9 cellular contexts compared by ENCODE assay signal in genomic region chr10:6473901-6474370, GRCh38.
DNase-seq lines count a peak whose midpoint lies in the region; ATAC-seq and TF ChIP-seq lines count a peak whose summit lies in the region.
"Had no signal": no experiment of that assay in that cellular context is flagged by ENCODE, and none has a peak within 500 bp of the region (broad histone marks: within the 10 kb centered on the region; RNA-seq: fewer than 3 reads in every experiment).

No MANE protein-coding gene starts in this region.

- H3K4me2 ChIP-seq in BLaER1 treated with 17β-estradiol and CSF1 and Interleukin-3, amounts not matched to agents 10 nM and 100 nM = peak overlapping the region; percentile 69 to 93 (median 83)
- peak overlapping the region; percentile 56 for H3K4me2 ChIP-seq in KMS-11
- peak overlapping the region; percentile 59 for H3K4me2 ChIP-seq in osteoblast (ENCODE audit: insufficient read depth, low read length)

- peak; percentile 76 for ATAC-seq in GM19438 (IDR thresholded peaks at IDR 0.05; ENCODE audit: low read depth, unreplicated experiment)

- no peaks in the 10 kb centered on the region for H3K27me3 Mint-ChIP-seq in activated naive CD8-positive, alpha-beta T cell treated with anti-CD3 and anti-CD28 coated beads for 36 hours

- peaks cover 4% of the 10 kb centered on the region for H3K9me3 Mint-ChIP-seq in activated naive CD8-positive, alpha-beta T cell treated with anti-CD3 and anti-CD28 coated beads for 36 hours

- H3K27ac Mint-ChIP-seq in activated naive CD8-positive, alpha-beta T cell treated with anti-CD3 and anti-CD28 coated beads for 36 hours = peak overlapping the region; percentile 98

- DNase-seq in activated naive CD8-positive, alpha-beta T cell treated with anti-CD3 and anti-CD28 coated beads for 36 hours = peak; percentile 24
- DNase-seq in osteoblast (ENCODE audit: insufficient read length, low spot score, missing footprints) (no peak), cerebellar nuclear complex (lab: John Stamatoyannopoulos, UW) (no peak), cortex of kidney (lab: John Stamatoyannopoulos, UW) (no peak), midbrain (lab: John Stamatoyannopoulos, UW) (no peak)

- no peaks in the 10 kb centered on the region for H3K27me3 ChIP-seq in BLaER1 treated with 17β-estradiol and CSF1 and Interleukin-3, amounts not matched to agents 10 nM and 100 nM
- H3K27me3 ChIP-seq in KMS-11 (ENCODE audit: insufficient read depth, low read depth) (no peaks in the 10 kb centered on the region), osteoblast (ENCODE audit: insufficient read depth, low read length) (no peaks in the 10 kb centered on the region)

- H3K27ac ChIP-seq in BLaER1 treated with 17β-estradiol and CSF1 and Interleukin-3, amounts not matched to agents 10 nM and 100 nM = peak overlapping the region; percentile 47 to 92 (median 86); a peak in 21 of 22 replicates
- H3K27ac ChIP-seq in KMS-11 (peak overlapping the region; percentile 50), osteoblast (ENCODE audit: low read depth, low read length) (no peak overlapping the region)

- H3K4me1 Mint-ChIP-seq in activated naive CD8-positive, alpha-beta T cell treated with anti-CD3 and anti-CD28 coated beads for 36 hours = peaks cover 49% of the 10 kb centered on the region

- peaks cover 0 to 33% (median 16%) of the 10 kb centered on the region in 11 experiments; a peak in 16 of 22 replicates for H3K36me3 ChIP-seq in BLaER1 treated with 17β-estradiol and CSF1 and Interleukin-3, amounts not matched to agents 10 nM and 100 nM
- H3K36me3 ChIP-seq in KMS-11 (ENCODE audit: insufficient read depth) (no peaks in the 10 kb centered on the region), osteoblast (ENCODE audit: insufficient read depth, low read length) (no peaks in the 10 kb centered on the region)

- H3K9me3 ChIP-seq in BLaER1 treated with 17β-estradiol and CSF1 and Interleukin-3, amounts not matched to agents 10 nM and 100 nM (replicated peaks in 1 of 11) = peaks cover 0 to 15% (median 10%) of the 10 kb centered on the region in 11 experiments; a peak in 14 of 22 replicates
- H3K9me3 ChIP-seq in osteoblast (ENCODE audit: low read depth, low read length) = no peaks in the 10 kb centered on the region

- H2AFZ ChIP-seq in KMS-11 (ENCODE audit: low read depth) (peak overlapping the region; percentile 64), osteoblast (ENCODE audit: low read length) (peak overlapping the region; percentile 88)

- peak overlapping the region; percentile 83 for H3K4me3 Mint-ChIP-seq in activated naive CD8-positive, alpha-beta T cell treated with anti-CD3 and anti-CD28 coated beads for 36 hours
- H3K4me3 Mint-ChIP-seq: brain had no signal

- H3K4me3 ChIP-seq in BLaER1 treated with 17β-estradiol and CSF1 and Interleukin-3, amounts not matched to agents 10 nM and 100 nM = peak overlapping the region; percentile 20 to 58 (median 34); a peak in 14 of 20 replicates
- H3K4me3 ChIP-seq in KMS-11 (IDR thresholded peaks at IDR 0.05; ENCODE audit: insufficient read depth, low read depth, low read length) = no peak overlapping the region
- H3K4me3 ChIP-seq in osteoblast (ENCODE audit: insufficient read depth, low read length) = peak overlapping the region; percentile 29

- H4K20me1 ChIP-seq in BLaER1 treated with 17β-estradiol and CSF1 and Interleukin-3, amounts not matched to agents 10 nM and 100 nM = no peaks in the 10 kb centered on the region
- no peaks in the 10 kb centered on the region for H4K20me1 ChIP-seq in KMS-11 (ENCODE audit: insufficient read depth)
- no peaks in the 10 kb centered on the region for H4K20me1 ChIP-seq in osteoblast (ENCODE audit: insufficient read depth, low read length)

- H3K9ac ChIP-seq in BLaER1 treated with 17β-estradiol and CSF1 and Interleukin-3, amounts not matched to agents 10 nM and 100 nM = peak overlapping the region; percentile 42 to 79 (median 72); a peak in 21 of 22 replicates
- no peak overlapping the region for H3K9ac ChIP-seq in KMS-11

- H3K4me1 ChIP-seq in BLaER1 treated with 17β-estradiol and CSF1 and Interleukin-3, amounts not matched to agents 10 nM and 100 nM = peaks cover 30 to 50% (median 45%) of the 10 kb centered on the region in 10 experiments
- peaks cover 26% of the 10 kb centered on the region for H3K4me1 ChIP-seq in KMS-11 (ENCODE audit: low read depth, poor library complexity, severe bottlenecking)
- H3K4me1 ChIP-seq in osteoblast (ENCODE audit: insufficient read depth, low read length) = no peaks in the 10 kb centered on the region

- H3K79me2 ChIP-seq in KMS-11 (ENCODE audit: insufficient read depth, low read depth) (no peaks in the 10 kb centered on the region), osteoblast (ENCODE audit: insufficient read depth, low read length) (no peaks in the 10 kb centered on the region)

- peaks cover 67% of the 10 kb centered on the region for H3K36me3 Mint-ChIP-seq in activated naive CD8-positive, alpha-beta T cell treated with anti-CD3 and anti-CD28 coated beads for 36 hours

- TF ChIP-seq CTCF in KMS-11 (conservative IDR thresholded peaks at IDR 0.05; ENCODE audit: low read depth, low read length) (no peak), osteoblast (IDR thresholded peaks at IDR 0.05; ENCODE audit: extremely low read depth, low read depth, low read length) (no peak)
